In the genomic region with DNA sequence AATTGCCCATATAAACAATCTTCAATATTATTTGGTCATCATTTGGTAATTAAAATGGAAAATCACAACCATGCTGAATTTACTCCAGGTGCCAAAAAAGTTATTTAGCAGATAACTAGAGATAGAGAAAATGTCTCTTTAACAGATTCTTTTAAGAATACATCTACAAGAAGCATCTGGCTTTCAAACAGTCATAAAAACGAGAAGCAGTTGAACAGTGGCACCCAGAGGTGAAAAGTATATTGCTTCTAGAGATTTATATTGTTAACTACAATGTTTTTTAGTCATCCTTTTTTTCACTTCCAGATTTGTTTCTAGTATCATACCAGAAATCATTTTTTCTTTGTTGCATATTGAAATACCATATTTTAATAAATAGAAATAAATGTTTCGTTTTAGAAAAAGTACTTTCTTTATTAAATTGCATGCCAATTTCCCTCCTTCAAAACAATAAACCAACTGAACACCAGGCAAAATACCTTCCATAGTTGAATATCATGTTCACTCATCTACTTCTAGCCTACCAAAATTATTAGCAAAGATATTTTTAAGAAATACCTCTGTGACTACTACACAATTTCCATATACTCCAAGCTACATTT, we compare ENCODE assay signal across 8 cellular contexts.
DNase-seq lines count a peak whose midpoint lies in the region; ATAC-seq and TF ChIP-seq lines count a peak whose summit lies in the region.

No MANE protein-coding gene starts in this region.

- H3K79me2 ChIP-seq in neural progenitor cell (ENCODE audit: low read depth) = no peaks in the 10 kb centered on the region

- no peaks in the 10 kb centered on the region for H3K9me3 ChIP-seq in neural progenitor cell (ENCODE audit: low read depth)

- H3K4me3 ChIP-seq in neural progenitor cell = no peak overlapping the region

- H3F3A ChIP-seq in neural progenitor cell (ENCODE audit: low read depth) = peaks cover 5% of the 10 kb centered on the region

- H3K36me3 ChIP-seq in neural progenitor cell = no peaks in the 10 kb centered on the region

- H3K4me1 Mint-ChIP-seq in neural progenitor cell = peaks cover 5% of the 10 kb centered on the region

- no peak overlapping the region for H3K27ac Mint-ChIP-seq in neural progenitor cell

- no peaks in the 10 kb centered on the region for H3K36me3 Mint-ChIP-seq in neural progenitor cell

- ATAC-seq in GM21526 (IDR thresholded peaks at IDR 0.05; ENCODE audit: low FRiP score, unreplicated experiment) = peak; percentile 52

- H4K20me1 ChIP-seq in neural progenitor cell (ENCODE audit: low read depth) = no peaks in the 10 kb centered on the region

- H3K4me3 Mint-ChIP-seq in neural progenitor cell = peak overlapping the region; percentile 21

- peaks cover 9% of the 10 kb centered on the region for H3K27me3 Mint-ChIP-seq in neural progenitor cell (ENCODE audit: insufficient read depth, low read depth)

- H3K27ac ChIP-seq in neural progenitor cell = no peak overlapping the region

- TF ChIP-seq POLR2A in erythroblast (IDR thresholded peaks at IDR 0.05; ENCODE audit: low read length) = no peak

- no peaks in the 10 kb centered on the region for H3K9me3 Mint-ChIP-seq in neural progenitor cell

- peaks cover 4% of the 10 kb centered on the region for H3K4me1 ChIP-seq in neural progenitor cell

- DNase-seq in NCI-H510A treated with DMSO at 0.1 percent for 48 hours (lab: John Stamatoyannopoulos, UW) = peak; percentile 94
- no peak for DNase-seq in NCI-H510A (lab: John Stamatoyannopoulos, UW)
- peak; percentile 67 for DNase-seq in MV-4-11 (lab: John Stamatoyannopoulos, UW)
- DNase-seq in SHP77 (lab: John Stamatoyannopoulos, UW) = peak; percentile 15 to 41
- DNase-seq in erythroblast (lab: John Stamatoyannopoulos, UW) = peak; percentile 34 to 50
- peak; percentile 48 for DNase-seq in neural progenitor cell (ENCODE audit: low spot score)
- DNase-seq in effector CD8-positive, alpha-beta T cell (lab: John Stamatoyannopoulos, UW) = no peak

- peaks cover 32% of the 10 kb centered on the region for H3K27me3 ChIP-seq in neural progenitor cell

- no peak overlapping the region for H3K4me2 ChIP-seq in neural progenitor cell

- no peak overlapping the region for H2AFZ ChIP-seq in neural progenitor cell (replicated peaks)

- TF ChIP-seq CTCF in neural progenitor cell (IDR thresholded peaks at IDR 0.05) = peak; percentile 73

- H3K9ac ChIP-seq in neural progenitor cell = no peak overlapping the region

Comparison
In these comparisons a context has a peak if more than half of its experiments do, and no peak if none do; other contexts are left out.
1. DNase-seq: peak in NCI-H510A treated with DMSO at 0.1 percent for 48 hours (single experiment), MV-4-11 (single experiment), SHP77 (2 of 2), erythroblast (2 of 2) and neural progenitor cell (single experiment); none in NCI-H510A (single experiment) and effector CD8-positive, alpha-beta T cell (single experiment).